ENCODE assay signal across 1 cellular context in the genomic region with DNA sequence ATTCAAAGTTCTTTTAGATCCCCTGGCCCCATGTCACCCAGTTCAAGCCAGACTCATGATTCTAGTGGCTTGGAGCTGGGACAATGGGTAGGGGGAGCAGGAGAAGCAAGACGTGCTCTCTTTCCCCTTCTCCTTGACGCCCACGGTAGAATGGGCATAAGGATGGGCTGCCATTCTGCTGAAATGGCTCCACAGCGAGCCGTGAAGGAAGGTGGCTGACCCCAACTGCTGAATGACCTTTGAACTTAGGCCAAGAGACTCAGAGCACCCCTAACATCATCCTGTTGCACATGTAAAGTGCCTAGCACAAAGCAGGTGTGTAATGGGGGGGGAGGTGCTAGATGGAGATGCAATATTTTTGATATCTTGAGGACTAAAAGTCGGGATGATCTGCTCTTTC.
TF ChIP-seq lines count a peak whose summit lies in the region.

No MANE protein-coding gene starts in this region.

TF ChIP-seq in H1, 55 proteins besides CTCF, POLR2A, EP300 and RAD21:
- no peak for TF ChIP-seq EGR1 (IDR thresholded peaks at IDR 0.05; ENCODE audit: borderline replicate concordance, low read depth, low read length)
- TF ChIP-seq RNF2 (IDR thresholded peaks at IDR 0.05; ENCODE audit: borderline replicate concordance, low read depth, low read length, missing control alignments, poor library complexity, severe bottlenecking) = no peak
- no peak for TF ChIP-seq GTF2F1 (IDR thresholded peaks at IDR 0.05; ENCODE audit: borderline replicate concordance, low read depth, low read length)
- no peak for TF ChIP-seq CHD1 (IDR thresholded peaks at IDR 0.05; ENCODE audit: low read depth, low read length)
- TF ChIP-seq, protein P1, sequence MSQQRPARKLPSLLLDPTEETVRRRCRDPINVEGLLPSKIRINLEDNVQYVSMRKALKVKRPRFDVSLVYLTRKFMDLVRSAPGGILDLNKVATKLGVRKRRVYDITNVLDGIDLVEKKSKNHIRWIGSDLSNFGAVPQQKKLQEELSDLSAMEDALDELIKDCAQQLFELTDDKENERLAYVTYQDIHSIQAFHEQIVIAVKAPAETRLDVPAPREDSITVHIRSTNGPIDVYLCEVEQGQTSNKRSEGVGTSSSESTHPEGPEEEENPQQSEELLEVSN (IDR thresholded peaks at IDR 0.05) = no peak
- TF ChIP-seq RXRA (IDR thresholded peaks at IDR 0.05; ENCODE audit: insufficient read depth, low read depth, low read length) = no peak
- TF ChIP-seq HDAC2 (IDR thresholded peaks at IDR 0.05; ENCODE audit: borderline replicate concordance in 1 of 2, low read depth in 2 of 2, low read length in 2 of 2) = no peak
- TF ChIP-seq SP1 (IDR thresholded peaks at IDR 0.05; ENCODE audit: low read depth, low read length) = no peak
- TF ChIP-seq, protein P2, sequence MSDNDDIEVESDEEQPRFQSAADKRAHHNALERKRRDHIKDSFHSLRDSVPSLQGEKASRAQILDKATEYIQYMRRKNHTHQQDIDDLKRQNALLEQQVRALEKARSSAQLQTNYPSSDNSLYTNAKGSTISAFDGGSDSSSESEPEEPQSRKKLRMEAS (IDR thresholded peaks at IDR 0.05) = no peak
- no peak for TF ChIP-seq CEBPB (IDR thresholded peaks at IDR 0.05; ENCODE audit: low read depth, low read length)
- TF ChIP-seq GABPA (IDR thresholded peaks at IDR 0.05; ENCODE audit: borderline replicate concordance, insufficient read depth, low read length) = no peak
- TF ChIP-seq NANOG (IDR thresholded peaks at IDR 0.05; ENCODE audit: insufficient read depth, low read depth, low read length, poor library complexity, severe bottlenecking) = no peak
- TF ChIP-seq SIX5 (IDR thresholded peaks at IDR 0.05; ENCODE audit: low read depth, low read length) = no peak
- no peak for TF ChIP-seq POLR2AphosphoS5 (IDR thresholded peaks at IDR 0.05; ENCODE audit: low read depth, low read length)
- TF ChIP-seq SIN3A (conservative IDR thresholded peaks at IDR 0.05 in 1 of 2, IDR thresholded peaks at IDR 0.05 in 1 of 2; ENCODE audit: low read depth in 1 of 2, low read length in 2 of 2) = no peak
- TF ChIP-seq BCL11A (IDR thresholded peaks at IDR 0.05; ENCODE audit: low read depth in 2 of 2, low read length in 2 of 2) = no peak
- no peak for TF ChIP-seq KDM5A (IDR thresholded peaks at IDR 0.05; ENCODE audit: low read length)
